11 cellular contexts compared by ENCODE assay signal in genomic region chr15:90418627-90419026, GRCh38. TPM values are rescaled to one million over a fixed set of nuclear protein-coding genes. Genes with fewer than 3 reads are reported as not detected.
A peak's percentile ranks its signal among the peaks of the same experiment; 100 is the strongest.
DNase-seq lines count a peak whose midpoint lies in the region; ATAC-seq and TF ChIP-seq lines count a peak whose summit lies in the region.
"Had no signal": no experiment of that assay in that cellular context is flagged by ENCODE, and none has a peak within 500 bp of the region (broad histone marks: within the 10 kb centered on the region; RNA-seq: fewer than 3 reads in every experiment).

No MANE protein-coding gene starts in this region.

- no peak overlapping the region for H3K4me3 ChIP-seq in suprapubic skin
- H3K4me3 ChIP-seq: neural progenitor cell had no signal

- H3K4me1 ChIP-seq in suprapubic skin = peaks cover 72% of the 10 kb centered on the region

- H3K27me3 Mint-ChIP-seq in T-helper 2 cell treated with Interferon-gamma antibody and Interleukin-4, amounts not matched to agents 5 μg/mL and 100 μg/mL, for 36 hours (ENCODE audit: low read depth) = no peaks in the 10 kb centered on the region
- no peaks in the 10 kb centered on the region for H3K27me3 Mint-ChIP-seq in activated naive CD8-positive, alpha-beta T cell treated with anti-CD3 and anti-CD28 coated beads for 36 hours
- no peaks in the 10 kb centered on the region for H3K27me3 Mint-ChIP-seq in memory B cell

- H3K36me3 Mint-ChIP-seq in T-helper 2 cell treated with Interferon-gamma antibody and Interleukin-4, amounts not matched to agents 5 μg/mL and 100 μg/mL, for 36 hours (ENCODE audit: low read depth) = peaks cover 28% of the 10 kb centered on the region
- peaks cover 34% of the 10 kb centered on the region for H3K36me3 Mint-ChIP-seq in activated naive CD8-positive, alpha-beta T cell treated with anti-CD3 and anti-CD28 coated beads for 36 hours
- H3K36me3 Mint-ChIP-seq in memory B cell = peaks cover 17% of the 10 kb centered on the region

- no peaks in the 10 kb centered on the region for H3K9me3 ChIP-seq in suprapubic skin

- no peak for DNase-seq in T-helper 2 cell treated with Interferon-gamma antibody and Interleukin-4, amounts not matched to agents 5 μg/mL and 100 μg/mL, for 36 hours (ENCODE audit: low spot score)
- DNase-seq in T-helper 2 cell (no peak), memory B cell (ENCODE audit: low spot score in 2 of 2) (no peak), suprapubic skin (ENCODE audit: low spot score in 2 of 2) (no peak), NCI-H2171 (lab: John Stamatoyannopoulos, UW) (no peak), anterior cingulate cortex (lab: John Stamatoyannopoulos, UW) (no peak)
- no peak for DNase-seq in activated naive CD8-positive, alpha-beta T cell treated with anti-CD3 and anti-CD28 coated beads for 36 hours
- no peak for DNase-seq in stimulated activated CD4-positive, alpha-beta T cell treated with anti-CD3 and anti-CD28 coated beads, Interleukin-12 subunit alpha, Interleukin-12 subunit beta, amount 100 ng/mL, for 4 hours
- DNase-seq: NCI-H2081; stimulated activated CD4-positive, alpha-beta T cell treated with anti-CD3 and anti-CD28 coated beads, Interleukin-4, amount 100 ng/mL, for 24 hours had no signal

- no peaks in the 10 kb centered on the region for H3K9me3 Mint-ChIP-seq in T-helper 2 cell treated with Interferon-gamma antibody and Interleukin-4, amounts not matched to agents 5 μg/mL and 100 μg/mL, for 36 hours
- peaks cover 4% of the 10 kb centered on the region for H3K9me3 Mint-ChIP-seq in activated naive CD8-positive, alpha-beta T cell treated with anti-CD3 and anti-CD28 coated beads for 36 hours
- H3K9me3 Mint-ChIP-seq in memory B cell = no peaks in the 10 kb centered on the region

- H3K27ac Mint-ChIP-seq in T-helper 2 cell treated with Interferon-gamma antibody and Interleukin-4, amounts not matched to agents 5 μg/mL and 100 μg/mL, for 36 hours = peak overlapping the region; percentile 75
- peak overlapping the region; percentile 92 for H3K27ac Mint-ChIP-seq in activated naive CD8-positive, alpha-beta T cell treated with anti-CD3 and anti-CD28 coated beads for 36 hours
- H3K27ac Mint-ChIP-seq in memory B cell = peak overlapping the region; percentile 17
- H3K27ac Mint-ChIP-seq: neural progenitor cell had no signal

- no peaks in the 10 kb centered on the region for H3K36me3 ChIP-seq in suprapubic skin
- H3K36me3 ChIP-seq: neural progenitor cell had no signal

- TF ChIP-seq CTCF in suprapubic skin (IDR thresholded peaks at IDR 0.05) = no peak

- ATAC-seq in memory B cell (ENCODE audit: low read depth) = no peak

- H3K27me3 ChIP-seq in suprapubic skin = no peaks in the 10 kb centered on the region
- H3K27me3 ChIP-seq: neural progenitor cell had no signal

- no peak for TF ChIP-seq EP300 in suprapubic skin (IDR thresholded peaks at IDR 0.05)

- WGBS in suprapubic skin = 75% methylated on average over 4 of the region's 4 CpGs

- TF ChIP-seq POLR2A in suprapubic skin (IDR thresholded peaks at IDR 0.05) = no peak

- H3K4me3 Mint-ChIP-seq in T-helper 2 cell treated with Interferon-gamma antibody and Interleukin-4, amounts not matched to agents 5 μg/mL and 100 μg/mL, for 36 hours = peak overlapping the region; percentile 17
- peak overlapping the region; percentile 25 for H3K4me3 Mint-ChIP-seq in activated naive CD8-positive, alpha-beta T cell treated with anti-CD3 and anti-CD28 coated beads for 36 hours
- H3K4me3 Mint-ChIP-seq in memory B cell = no peak overlapping the region
- H3K4me3 Mint-ChIP-seq: neural progenitor cell had no signal

- H3K4me1 Mint-ChIP-seq in T-helper 2 cell treated with Interferon-gamma antibody and Interleukin-4, amounts not matched to agents 5 μg/mL and 100 μg/mL, for 36 hours (ENCODE audit: low read depth) = peaks cover 58% of the 10 kb centered on the region
- H3K4me1 Mint-ChIP-seq in activated naive CD8-positive, alpha-beta T cell treated with anti-CD3 and anti-CD28 coated beads for 36 hours = peaks cover 67% of the 10 kb centered on the region
- H3K4me1 Mint-ChIP-seq in memory B cell = peaks cover 45% of the 10 kb centered on the region

- H3K27ac ChIP-seq in suprapubic skin = peak overlapping the region; percentile 71
- H3K27ac ChIP-seq: neural progenitor cell had no signal

RNA-seq across cellular contexts. Expression of gene IQGAP1, which starts 30.6 kb away (rescaled TPM):
- total RNA-seq in activated naive CD8-positive, alpha-beta T cell treated with anti-CD3 and anti-CD28 coated beads for 36 hours = 100 to 1,000 TPM; 129 to 133 TPM
- 100 to 1,000 TPM; 206 to 448 (median 215) TPM for total RNA-seq in suprapubic skin

Comparison
In these comparisons a context has a peak if more than half of its experiments do, and no peak if none do; other contexts are left out.
1. H3K27ac Mint-ChIP-seq: peak in every context shown above with its lines; median percentile 92 in activated naive CD8-positive, alpha-beta T cell treated with anti-CD3 and anti-CD28 coated beads for 36 hours; 75 in T-helper 2 cell treated with Interferon-gamma antibody and Interleukin-4, amounts not matched to agents 5 μg/mL and 100 μg/mL, for 36 hours; 17 in memory B cell.